In the genomic region with DNA sequence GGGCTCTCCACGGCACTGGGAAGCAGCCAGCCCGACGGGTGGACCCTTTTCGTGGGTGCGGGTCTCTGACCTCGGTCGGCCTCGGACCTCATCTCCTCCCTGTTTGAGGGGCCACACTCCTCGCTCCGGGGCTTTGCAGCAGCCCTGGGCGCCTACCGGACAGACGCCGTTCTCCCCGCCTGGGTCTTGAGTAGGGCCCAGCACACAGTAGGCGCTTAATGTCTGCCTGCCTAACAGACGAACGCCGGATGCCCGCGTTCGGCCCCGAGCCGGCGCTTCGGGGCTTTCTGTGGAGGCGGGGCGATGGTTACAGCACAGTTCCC, we compare ENCODE assay signal across 8 cellular contexts. TPM values are rescaled to one million over a fixed set of nuclear protein-coding genes. Genes with fewer than 3 reads are reported as not detected.
DNase-seq lines count a peak whose midpoint lies in the region; ATAC-seq and TF ChIP-seq lines count a peak whose summit lies in the region.

No MANE protein-coding gene starts in this region.

- H3K4me3 ChIP-seq in GM23248 = peak overlapping the region; percentile 92

- H3K9me3 Mint-ChIP-seq in activated B cell treated with CpG ODN at 0.5 μM for 24 hours = no peaks in the 10 kb centered on the region
- no peaks in the 10 kb centered on the region for H3K9me3 Mint-ChIP-seq in stimulated activated memory B cell treated with anti-CD40 and anti-IgM and Interleukin-4, amounts not matched to agents 10 μg/mL and 1 μg/mL and 100 μg/mL, for 72 hours

- H3K27me3 ChIP-seq in GM23248 (replicated peaks; ENCODE audit: insufficient read depth) = no peaks in the 10 kb centered on the region

- peaks cover 7% of the 10 kb centered on the region; the same call in 1 of the 2 replicates for H3K4me1 ChIP-seq in GM23248 (ENCODE audit: insufficient read depth)

- H3K27ac ChIP-seq in 22Rv1 (peak overlapping the region; percentile 75), GM23248 (peak overlapping the region; percentile 64)

- no peaks in the 10 kb centered on the region for H3K27me3 Mint-ChIP-seq in activated B cell treated with CpG ODN at 0.5 μM for 24 hours
- H3K27me3 Mint-ChIP-seq in stimulated activated memory B cell treated with anti-CD40 and anti-IgM and Interleukin-4, amounts not matched to agents 10 μg/mL and 1 μg/mL and 100 μg/mL, for 72 hours = no peaks in the 10 kb centered on the region

- peak overlapping the region; percentile 92 for H3K9ac ChIP-seq in GM23248

- DNase-seq in GM23248 = no peak
- no peak for DNase-seq in activated B cell treated with CpG ODN at 0.5 μM for 24 hours
- DNase-seq in hepatic stellate cell (ENCODE audit: low spot score) = peak; percentile 20
- no peak for DNase-seq in HT-29 (ENCODE audit: low spot score)
- no peak for DNase-seq in OCI-M1 (lab: John Stamatoyannopoulos, UW)

- H4K20me1 ChIP-seq in GM23248 (ENCODE audit: insufficient read depth) = no peaks in the 10 kb centered on the region

- POLR2A ChIA-PET in activated B cell treated with CpG ODN at 0.5 μM for 24 hours (lab: Charles Lee) = interaction anchor here (0.9 to 2.0 kb wide), 25 partner anchors 8 to 1657 kb away, joined by 3 to 21 read pairs (median 5); a partner anchor contains a TSS

- ATAC-seq in activated B cell treated with CpG ODN at 0.5 μM for 24 hours (ENCODE audit: low read depth) (peak; percentile 7), HG02884 (IDR thresholded peaks at IDR 0.05; ENCODE audit: unreplicated experiment) (no peak)
- peak; percentile 10 for ATAC-seq in stimulated activated memory B cell treated with anti-CD40 and anti-IgM and Interleukin-4, amounts not matched to agents 10 μg/mL and 1 μg/mL and 100 μg/mL, for 72 hours

- peaks cover 18% of the 10 kb centered on the region for H3K36me3 Mint-ChIP-seq in activated B cell treated with CpG ODN at 0.5 μM for 24 hours (ENCODE audit: low read depth)
- peaks cover 4% of the 10 kb centered on the region for H3K36me3 Mint-ChIP-seq in stimulated activated memory B cell treated with anti-CD40 and anti-IgM and Interleukin-4, amounts not matched to agents 10 μg/mL and 1 μg/mL and 100 μg/mL, for 72 hours

- no peaks in the 10 kb centered on the region for H3K9me2 ChIP-seq in GM23248 (ENCODE audit: insufficient read depth)

- peak overlapping the region; percentile 80 for H2AFZ ChIP-seq in GM23248

- 1% methylated on average over 28 of the region's 28 CpGs for WGBS in GM23248 (ENCODE audit: low coverage in 1 of 2, low lambda C conversion rate in 2 of 2, missing lambda C conversion rate in 2 of 2), 2 experiments

- CTCF ChIA-PET in activated B cell treated with CpG ODN at 0.5 μM for 24 hours (lab: Charles Lee) = interaction anchor here (1.3 to 4.3 kb wide), 3 partner anchors 8 to 114 kb away, joined by 3 to 32 read pairs (median 8); no protein-coding TSS in a partner anchor

- no peaks in the 10 kb centered on the region for H3K36me3 ChIP-seq in GM23248 (ENCODE audit: low read depth)

- no peaks in the 10 kb centered on the region for H3F3A ChIP-seq in GM23248 (ENCODE audit: insufficient read depth)

- intact Hi-C loops in activated B cell treated with CpG ODN at 0.5 μM for 24 hours (cut with micrococcal nuclease) = loop anchor here (1.0 to 5.0 kb wide), 9 partner anchors 86 to 1132 kb away; a partner anchor contains a TSS

- peak overlapping the region; percentile 99 for H3K4me3 Mint-ChIP-seq in activated B cell treated with CpG ODN at 0.5 μM for 24 hours
- H3K4me3 Mint-ChIP-seq in stimulated activated memory B cell treated with anti-CD40 and anti-IgM and Interleukin-4, amounts not matched to agents 10 μg/mL and 1 μg/mL and 100 μg/mL, for 72 hours = peak overlapping the region; percentile 94

- in situ Hi-C loops in GM23248 (cut with MboI) = loop anchor here (25.0 kb wide), 1 partner anchor 457 kb away; a partner anchor contains a TSS

- H3K4me2 ChIP-seq in GM23248 (ENCODE audit: unreplicated experiment) = peak overlapping the region; percentile 76

- peaks cover 52% of the 10 kb centered on the region for H3K79me2 ChIP-seq in GM23248 (ENCODE audit: insufficient read depth)

- H3K27ac Mint-ChIP-seq in activated B cell treated with CpG ODN at 0.5 μM for 24 hours = peak overlapping the region; percentile 98
- H3K27ac Mint-ChIP-seq in stimulated activated memory B cell treated with anti-CD40 and anti-IgM and Interleukin-4, amounts not matched to agents 10 μg/mL and 1 μg/mL and 100 μg/mL, for 72 hours = peak overlapping the region; percentile 93

- no peak for TF ChIP-seq CTCF in 22Rv1 (IDR thresholded peaks at IDR 0.05)
- TF ChIP-seq CTCF in activated B cell treated with CpG ODN at 0.5 μM for 24 hours (IDR thresholded peaks at IDR 0.05) = no peak

- H3K9me3 ChIP-seq in GM23248 (ENCODE audit: low read depth) = no peaks in the 10 kb centered on the region

- H3K4me1 Mint-ChIP-seq in activated B cell treated with CpG ODN at 0.5 μM for 24 hours = peaks cover 48% of the 10 kb centered on the region
- peaks cover 44% of the 10 kb centered on the region for H3K4me1 Mint-ChIP-seq in stimulated activated memory B cell treated with anti-CD40 and anti-IgM and Interleukin-4, amounts not matched to agents 10 μg/mL and 1 μg/mL and 100 μg/mL, for 72 hours

RNA-seq across cellular contexts. Expression of a gene that starts 0.8 kb away (rescaled TPM):
- 33.6 and 40.1 TPM in 2 replicates for total RNA-seq in GM23248 (2014; rRNA removed; shearing (Covaris generic))
- 33.5 and 34.4 TPM in 2 replicates for polyA plus RNA-seq in GM23248 (2016; fragmentation: Nextera tagmentation; extraction: Ambion mirVana)
- total RNA-seq in activated B cell treated with CpG ODN at 0.5 μM for 24 hours = 53.6 and 56.6 TPM in 2 replicates
- 136 and 159 TPM in 2 replicates for total RNA-seq in HT-29 (2014; rRNA removed; shearing (Covaris generic))

RNA-seq across cellular contexts. Expression of a gene that starts 31.8 kb away (rescaled TPM):
- total RNA-seq in GM23248 (2014; rRNA removed; shearing (Covaris generic)) = 0.22 TPM in 1 of 2 replicates, not detected in the other
- 0.13 TPM in 1 of 2 replicates, not detected in the other for polyA plus RNA-seq in GM23248 (2016; fragmentation: Nextera tagmentation; extraction: Ambion mirVana)
- 0.49 and 0.64 TPM in 2 replicates for total RNA-seq in activated B cell treated with CpG ODN at 0.5 μM for 24 hours
- 0.08 and 0.58 TPM in 2 replicates for total RNA-seq in HT-29 (2014; rRNA removed; shearing (Covaris generic))

RNA-seq across cellular contexts. Expression of a gene that starts 51.5 kb away (rescaled TPM):
- not detected in 2 replicates for total RNA-seq in GM23248 (2014; rRNA removed; shearing (Covaris generic))
- polyA plus RNA-seq in GM23248 (2016; fragmentation: Nextera tagmentation; extraction: Ambion mirVana) = not detected in 2 replicates
- 0.07 and 0.38 TPM in 2 replicates for total RNA-seq in activated B cell treated with CpG ODN at 0.5 μM for 24 hours
- not detected in 2 replicates for total RNA-seq in HT-29 (2014; rRNA removed; shearing (Covaris generic))
